7 cellular contexts compared by ENCODE assay signal in genomic region chr3:12484983-12485327, GRCh38. TPM values are rescaled to one million over a fixed set of nuclear protein-coding genes. Genes with fewer than 3 reads are reported as not detected.
DNase-seq lines count a peak whose midpoint lies in the region; ATAC-seq and TF ChIP-seq lines count a peak whose summit lies in the region.

No MANE protein-coding gene starts in this region.

- H3K9ac ChIP-seq in SK-N-MC (ENCODE audit: insufficient read length) (peak overlapping the region; percentile 83), skeletal muscle tissue (ENCODE audit: low read depth in 1 of 3, low read length in 3 of 3) (peak overlapping the region; percentile 80 to 88 (median 85))

- POLR2A ChIA-PET in HEK293 (lab: Yijun Ruan, JAX): no interaction called here

- H3K27me3 ChIP-seq in skeletal muscle tissue (ENCODE audit: control insufficient read depth in 3 of 3, insufficient read depth in 3 of 3, low read length in 3 of 3): no peaks in the 10 kb centered on the region

- H3K9me3 ChIP-seq in HEK293 (ENCODE audit: control insufficient read depth, insufficient read depth, low read depth, low read length) (no peaks in the 10 kb centered on the region), SK-N-MC (ENCODE audit: low read depth, low read length) (no peaks in the 10 kb centered on the region), skeletal muscle tissue (ENCODE audit: control insufficient read depth in 3 of 3, low read length in 3 of 3) (no peaks in the 10 kb centered on the region)

- ATAC-seq in HG02938 (IDR thresholded peaks at IDR 0.05; ENCODE audit: unreplicated experiment): no peak

- H3K4me3 ChIP-seq in HEK293 (ENCODE audit: low read depth, low read length) (peak overlapping the region; percentile 79), SK-N-MC (peak overlapping the region; percentile 83), foreskin fibroblast (ENCODE audit: low read depth in 1 of 2, low read length in 2 of 2) (peak overlapping the region; percentile 77 to 79), skeletal muscle tissue (ENCODE audit: low read length in 3 of 3) (peak overlapping the region; percentile 87 to 92 (median 91))

- DNase-seq in SK-N-MC (ENCODE audit: low read depth, low spot score) (no peak), foreskin fibroblast (no peak), ureter (ENCODE audit: low spot score) (no peak), HUDEP-2 (lab: John Stamatoyannopoulos, UW; ENCODE audit: unreplicated experiment in 76 of 76) (no peak)

- peaks cover 0 to 22% of the 10 kb centered on the region in 2 experiments; a peak in 1 of 3 replicates for H3K36me3 ChIP-seq in HEK293 (ENCODE audit: control insufficient read depth in 2 of 2, insufficient read depth in 1 of 2, low read length in 2 of 2)
- H3K36me3 ChIP-seq in SK-N-MC (ENCODE audit: insufficient read depth, low read length): 0 out of 2 replicates have a peak, but pooled peaks cover 3% of the 10 kb centered on the region
- H3K36me3 ChIP-seq in skeletal muscle tissue (ENCODE audit: control insufficient read depth in 3 of 3, insufficient read depth in 3 of 3, low read length in 3 of 3): peaks cover 0 to 2% (median 0%) of the 10 kb centered on the region in 3 donors

- CTCF ChIA-PET in HEK293 (lab: Yijun Ruan, JAX): interaction anchor here (1.4 to 3.6 kb wide), 3 partner anchors 10 to 350 kb away, joined by 5 to 15 read pairs (median 8); no protein-coding TSS in a partner anchor

- H3K4me1 ChIP-seq in HEK293 (ENCODE audit: control insufficient read depth, insufficient read depth, low read length) (peaks cover 12% of the 10 kb centered on the region; the same call in 1 of the 2 replicates), skeletal muscle tissue (ENCODE audit: control insufficient read depth in 3 of 3, insufficient read depth in 3 of 3, low read length in 3 of 3) (peaks cover 13 to 25% (median 17%) of the 10 kb centered on the region in 3 donors)

- H3K27ac ChIP-seq in HEK293 (ENCODE audit: extremely low read depth, low read depth, low read length) (peak overlapping the region; percentile 69; the same call in 1 of the 2 replicates), SK-N-MC (no peak overlapping the region), skeletal muscle tissue (ENCODE audit: low read depth, low read length) (peak overlapping the region; percentile 59)

- TF ChIP-seq CTCF in HEK293 (tag by site-specific recombination; IDR thresholded peaks at IDR 0.05): no peak
- no peak for TF ChIP-seq CTCF in foreskin fibroblast (IDR thresholded peaks at IDR 0.05; ENCODE audit: low read depth, low read length)

TF ChIP-seq in HEK293, 187 proteins besides CTCF, POLR2A, EP300 and RAD21:
- TF ChIP-seq WT1 (tag by site-specific recombination; IDR thresholded peaks at IDR 0.05) (peak; percentile 73), ZNF621 (tag by site-specific recombination; IDR thresholded peaks at IDR 0.05) (no peak), ZNF335 (tag by site-specific recombination; conservative IDR thresholded peaks at IDR 0.05) (no peak; the same call in 1 of the 2 replicates), ZNF398 (tag by site-specific recombination; IDR thresholded peaks at IDR 0.05) (no peak), PRDM10 (tag by site-specific recombination; IDR thresholded peaks at IDR 0.05) (no peak)

RNA-seq across cellular contexts. Expression of gene TSEN2, which starts 0.7 kb away (rescaled TPM):
- total RNA-seq in skeletal muscle tissue (15.1 TPM), ureter (52.6 TPM)
